ENCODE assay signal across 14 cellular contexts in genomic region chr14:104729835-104730181, GRCh38. TPM values are rescaled to one million over a fixed set of nuclear protein-coding genes. Genes with fewer than 3 reads are reported as not detected.
DNase-seq lines count a peak whose midpoint lies in the region; ATAC-seq and TF ChIP-seq lines count a peak whose summit lies in the region.
"Had no signal": no experiment of that assay in that cellular context is flagged by ENCODE, and none has a peak within 500 bp of the region (broad histone marks: within the 10 kb centered on the region; RNA-seq: fewer than 3 reads in every experiment).

No MANE protein-coding gene starts in this region.

- H2BK120ac ChIP-seq in neuronal stem cell (ENCODE audit: low read depth, low read length), result no peak overlapping the region

- no peak overlapping the region for H2BK5ac ChIP-seq in neuronal stem cell (ENCODE audit: low read length)

- no peak overlapping the region for H3K9ac ChIP-seq in neuronal stem cell (ENCODE audit: low read depth, low read length, poor library complexity)
- peak overlapping the region; percentile 14 to 77 (median 20) for H3K9ac ChIP-seq in skeletal muscle tissue (ENCODE audit: low read depth in 1 of 3, low read length in 3 of 3)
- H3K9ac ChIP-seq: BLaER1 treated with 17β-estradiol and CSF1 and Interleukin-3, amounts not matched to agents 10 nM and 100 nM had no signal

- no peak for TF ChIP-seq POLR2A in heart left ventricle (IDR thresholded peaks at IDR 0.05)

- peaks cover 0 to 81% of the 10 kb centered on the region in 2 donors for H3K4me1 ChIP-seq in right atrium auricular region
- peaks cover 0 to 85% (median 48%) of the 10 kb centered on the region in 12 donors for H3K4me1 ChIP-seq in heart left ventricle
- peaks cover 9 to 11% of the 10 kb centered on the region in 2 donors for H3K4me1 ChIP-seq in neuronal stem cell (ENCODE audit: control insufficient read depth in 2 of 2, insufficient read depth in 1 of 2, low read depth in 1 of 2, low read length in 2 of 2)
- peaks cover 91 to 97% (median 95%) of the 10 kb centered on the region in 3 donors for H3K4me1 ChIP-seq in skeletal muscle tissue (ENCODE audit: control insufficient read depth in 3 of 3, insufficient read depth in 3 of 3, low read length in 3 of 3)

- H3K36me3 ChIP-seq in right atrium auricular region, result no peaks in the 10 kb centered on the region
- H3K36me3 ChIP-seq in heart left ventricle, result no peaks in the 10 kb centered on the region
- no peaks in the 10 kb centered on the region for H3K36me3 ChIP-seq in neuronal stem cell (replicated peaks in 1 of 2; ENCODE audit: control insufficient read depth in 2 of 2, insufficient read depth in 2 of 2, low read length in 2 of 2)
- H3K36me3 ChIP-seq in skeletal muscle tissue (ENCODE audit: control insufficient read depth in 3 of 3, insufficient read depth in 3 of 3, low read length in 3 of 3), result peaks cover 0 to 7% (median 0%) of the 10 kb centered on the region in 3 donors
- H3K36me3 ChIP-seq: BLaER1 treated with 17β-estradiol and CSF1 and Interleukin-3, amounts not matched to agents 10 nM and 100 nM had no signal

- intact Hi-C loops in heart left ventricle (cut with DNase I), result loop anchor here in 2 of 10 donors (10.0 kb wide), 1 partner anchor 145 kb away; no protein-coding TSS in a partner anchor

- no peaks in the 10 kb centered on the region for H3K9me3 ChIP-seq in right atrium auricular region
- no peaks in the 10 kb centered on the region for H3K9me3 ChIP-seq in heart left ventricle
- peaks cover 0 to 3% of the 10 kb centered on the region in 2 donors for H3K9me3 ChIP-seq in neuronal stem cell (replicated peaks in 1 of 2; ENCODE audit: control insufficient read depth in 2 of 2, insufficient read depth in 1 of 2, low read depth in 1 of 2, low read length in 2 of 2)
- H3K9me3 ChIP-seq in skeletal muscle tissue (ENCODE audit: control insufficient read depth in 3 of 3, low read length in 3 of 3), result no peaks in the 10 kb centered on the region
- H3K9me3 ChIP-seq: BLaER1 treated with 17β-estradiol and CSF1 and Interleukin-3, amounts not matched to agents 10 nM and 100 nM had no signal

- no peak overlapping the region for H4K8ac ChIP-seq in neuronal stem cell (ENCODE audit: low read depth, low read length)

- no peak overlapping the region for H2AK5ac ChIP-seq in neuronal stem cell (ENCODE audit: low read depth, low read length)

- peak overlapping the region; percentile 71 for H3K14ac ChIP-seq in neuronal stem cell (ENCODE audit: low read length)

- H3K27me3 ChIP-seq in right atrium auricular region, result no peaks in the 10 kb centered on the region
- H3K27me3 ChIP-seq in heart left ventricle, result no peaks in the 10 kb centered on the region
- no peaks in the 10 kb centered on the region for H3K27me3 ChIP-seq in neuronal stem cell (ENCODE audit: control insufficient read depth in 3 of 3, insufficient read depth in 3 of 3, low read depth in 1 of 3, low read length in 3 of 3)
- no peaks in the 10 kb centered on the region for H3K27me3 ChIP-seq in skeletal muscle tissue (ENCODE audit: control insufficient read depth in 3 of 3, insufficient read depth in 3 of 3, low read length in 3 of 3)

- DNase-seq in right atrium auricular region (ENCODE audit: low spot score), result no peak
- no peak for DNase-seq in heart left ventricle
- DNase-seq in NCI-H1930 (lab: John Stamatoyannopoulos, UW), result peak; percentile 26 to 48
- DNase-seq in neuronal stem cell (ENCODE audit: low spot score), result no peak
- DNase-seq in HuH-7 (ENCODE audit: low spot score), result no peak
- DNase-seq: CD8-positive, alpha-beta T cell; COR-L47; DMS 273 treated with DMSO at 0.1 percent for 48 hours; HCEC 1CT had no signal

- no peak overlapping the region for H3K18ac ChIP-seq in neuronal stem cell (ENCODE audit: low read length)

- H3K79me1 ChIP-seq in neuronal stem cell (ENCODE audit: low read depth, low read length), result peaks cover 7% of the 10 kb centered on the region

- H4K91ac ChIP-seq in neuronal stem cell (ENCODE audit: low read depth, low read length, poor library complexity), result no peak overlapping the region

- 87 to 90% (median 87%) methylated on average over 16 of the region's 16 CpGs for WGBS in heart left ventricle, 4 donors
- WGBS in neuronal stem cell (ENCODE audit: extremely low coverage in 2 of 2, insufficient read length in 2 of 2, insufficient replicate concordance in 1 of 2), 2 donors, result no CpG with 5 or more reads among the region's 16 CpGs

- no peak overlapping the region for H3K4me3 ChIP-seq in right atrium auricular region
- H3K4me3 ChIP-seq in heart left ventricle, result no peak overlapping the region
- H3K4me3 ChIP-seq in neuronal stem cell (ENCODE audit: low read length in 2 of 2), result no peak overlapping the region
- H3K4me3 ChIP-seq in skeletal muscle tissue (ENCODE audit: low read length in 3 of 3), result no peak overlapping the region
- H3K4me3 ChIP-seq: BLaER1 treated with 17β-estradiol and CSF1 and Interleukin-3, amounts not matched to agents 10 nM and 100 nM; GM23338 had no signal

- ATAC-seq in heart left ventricle (no peak), HG02763 (IDR thresholded peaks at IDR 0.05; ENCODE audit: unreplicated experiment) (no peak), HG03342 (IDR thresholded peaks at IDR 0.05; ENCODE audit: unreplicated experiment) (no peak)
- ATAC-seq: CD8-positive, alpha-beta T cell; GM23338 had no signal

- H3K4ac ChIP-seq in neuronal stem cell (ENCODE audit: low read length), result no peak overlapping the region

- H3K27ac ChIP-seq in right atrium auricular region, result peak overlapping the region; percentile 91 to 95
- peak overlapping the region in 2 of 12 donors; percentile 24 to 89 for H3K27ac ChIP-seq in heart left ventricle
- H3K27ac ChIP-seq in neuronal stem cell (replicated peaks; ENCODE audit: low read length), result no peak overlapping the region
- peak overlapping the region; percentile 96 for H3K27ac ChIP-seq in skeletal muscle tissue (ENCODE audit: low read depth, low read length)
- H3K27ac ChIP-seq: BLaER1 treated with 17β-estradiol and CSF1 and Interleukin-3, amounts not matched to agents 10 nM and 100 nM had no signal

- no peak overlapping the region for H2AFZ ChIP-seq in neuronal stem cell (ENCODE audit: low read length)
- H2AFZ ChIP-seq: GM23338 had no signal

- no peak overlapping the region for H2BK12ac ChIP-seq in neuronal stem cell (ENCODE audit: low read length)

- no peak overlapping the region for H3K4me2 ChIP-seq in neuronal stem cell (ENCODE audit: insufficient read depth, low read length, poor library complexity, severe bottlenecking)
- H3K4me2 ChIP-seq: BLaER1 treated with 17β-estradiol and CSF1 and Interleukin-3, amounts not matched to agents 10 nM and 100 nM; GM23338 had no signal

- TF ChIP-seq CTCF in right atrium auricular region (IDR thresholded peaks at IDR 0.05), result no peak
- no peak for TF ChIP-seq CTCF in heart left ventricle (IDR thresholded peaks at IDR 0.05)

- H2BK15ac ChIP-seq in neuronal stem cell (ENCODE audit: low read length), result no peak overlapping the region

- peak overlapping the region; percentile 91 for H3K23ac ChIP-seq in neuronal stem cell (ENCODE audit: low read depth, low read length, poor library complexity)

RNA-seq across cellular contexts. Expression of gene ADSS1, which starts 5.8 kb away (rescaled TPM):
- 100 to 1,000 TPM; 113 to 158 TPM for total RNA-seq in right atrium auricular region
- 100 to 1,000 TPM in 8 of 9 donors, 10 to 100 TPM in 1; 78.9 to 247 (median 160) TPM for total RNA-seq in heart left ventricle
- polyA plus RNA-seq in heart left ventricle, result 100 to 1,000 TPM in 1 of 2 donors, 10 to 100 TPM in 1; 64.7 to 258 TPM
- polyA plus RNA-seq in neuronal stem cell (2013, experiment 1 of 2), result 23.8 TPM
- 21.4 TPM for polyA plus RNA-seq in neuronal stem cell (2013, experiment 2 of 2)
- total RNA-seq in skeletal muscle tissue, result 89.8 TPM

RNA-seq across cellular contexts. Expression of gene SIVA1, which starts 23.1 kb away (rescaled TPM):
- total RNA-seq in right atrium auricular region (100 to 1,000 TPM; 137 to 238 TPM), heart left ventricle (100 to 1,000 TPM in 2 of 9 donors, 10 to 100 TPM in 7; 41.0 to 203 (median 53.9) TPM), skeletal muscle tissue (51.7 TPM)
- polyA plus RNA-seq in heart left ventricle, result 100 to 1,000 TPM; 126 to 191 TPM
- 109 TPM for polyA plus RNA-seq in neuronal stem cell (2013, experiment 1 of 2)
- polyA plus RNA-seq in neuronal stem cell (2013, experiment 2 of 2), result 114 TPM

RNA-seq across cellular contexts. Expression of gene INF2, which starts 40.4 kb away (rescaled TPM):
- total RNA-seq in right atrium auricular region (10 to 100 TPM; 21.9 to 43.5 TPM), heart left ventricle (10 to 100 TPM; 26.0 to 58.9 (median 28.8) TPM), skeletal muscle tissue (14.6 TPM)
- 10 to 100 TPM; 27.3 to 32.5 TPM for polyA plus RNA-seq in heart left ventricle
- polyA plus RNA-seq in neuronal stem cell (2013, experiment 1 of 2), result 19.0 TPM
- polyA plus RNA-seq in neuronal stem cell (2013, experiment 2 of 2), result 19.6 TPM

Comparison
In these comparisons a context has a peak if more than half of its experiments do, and no peak if none do; other contexts are left out.
1. DNase-seq: peak in NCI-H1930 (2 of 2); none in right atrium auricular region (single experiment), heart left ventricle (0 of 5), neuronal stem cell (single experiment) and HuH-7 (single experiment).